ENCODE assay signal across 25 cellular contexts in the genomic region with DNA sequence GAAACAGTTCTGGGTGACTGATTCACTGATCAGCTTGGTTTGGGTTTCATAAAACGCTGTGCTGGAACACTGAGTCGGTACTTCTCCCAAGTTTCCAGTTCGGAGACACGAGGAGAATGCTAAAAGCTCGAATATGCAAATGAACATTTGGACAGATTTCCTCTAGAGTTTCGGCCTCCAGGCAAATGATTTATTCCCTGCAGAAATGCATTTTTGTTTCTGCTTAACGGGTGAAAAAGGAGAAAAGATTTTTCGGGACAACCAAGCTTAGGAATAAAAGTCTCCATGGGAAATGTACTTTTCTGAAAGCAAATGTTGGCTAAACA.
DNase-seq lines count a peak whose midpoint lies in the region; TF ChIP-seq lines count a peak whose summit lies in the region.
"Had no signal": no experiment of that assay in that cellular context is flagged by ENCODE, and none has a peak within 500 bp of the region (broad histone marks: within the 10 kb centered on the region; RNA-seq: fewer than 3 reads in every experiment).

No MANE protein-coding gene starts in this region.

- H3K27ac ChIP-seq in HEK293 (ENCODE audit: extremely low read depth, low read depth, low read length) (0 out of 2 replicates have a peak overlapping the region, but pooled peaks have one; percentile 37), uterus (peak overlapping the region; percentile 23 to 57)
- H3K27ac ChIP-seq: brain microvascular endothelial cell, colonic mucosa, right atrium auricular region had no signal

- H3K4me1 ChIP-seq in HEK293 (ENCODE audit: control insufficient read depth, insufficient read depth, low read length), result peaks cover 14% of the 10 kb centered on the region
- H3K4me1 ChIP-seq in uterus, result peaks cover 0 to 4% of the 10 kb centered on the region in 2 donors
- H3K4me1 ChIP-seq: colonic mucosa had no signal

- H3K27me3 ChIP-seq in uterus, result no peaks in the 10 kb centered on the region
- H3K27me3 ChIP-seq: brain microvascular endothelial cell, colonic mucosa, right atrium auricular region had no signal

- POLR2A ChIA-PET in HEK293 (lab: Yijun Ruan, JAX), result no interaction called here

- CTCF ChIA-PET in HEK293 (lab: Yijun Ruan, JAX), result interaction anchor here (0.7 to 2.2 kb wide), 3 partner anchors 262 to 275 kb away, joined by 3 to 7 read pairs (median 3); no protein-coding TSS in a partner anchor

- DNase-seq in fibroblast of gingiva (ENCODE audit: low read depth) (peak; percentile 3), midbrain (lab: John Stamatoyannopoulos, UW) (peak; percentile 68), uterus (no peak), T-helper 2 cell (no peak), NCI-H345 treated with DMSO at 0.1 percent for 48 hours (lab: John Stamatoyannopoulos, UW; ENCODE audit: unreplicated experiment) (no peak)
- DNase-seq in stimulated activated CD4-positive, alpha-beta T cell treated with anti-CD3 and anti-CD28 coated beads, Interleukin-2, amount 100 ng/mL, for 48 hours, result no peak
- DNase-seq: activated B cell treated with CpG ODN at 0.5 μM for 24 hours; activated naive CD4-positive, alpha-beta T cell treated with anti-CD3 and anti-CD28 coated beads, Interleukin-2, amount 10 ng/mL, durations not matched to agents 7 days and 5 days; amniotic stem cell; brain microvascular endothelial cell; CD4-positive, CD25-positive, alpha-beta regulatory T cell; colonic mucosa; effector memory CD8-positive, alpha-beta T cell; erythroblast; foreskin melanocyte; GOT3; naive thymus-derived CD8-positive, alpha-beta T cell; NCI-H1105; NCI-H187 treated with DMSO at 0.1 percent for 48 hours; NCI-H526 treated with DMSO at 0.1 percent for 48 hours; SHP77; stimulated activated CD4-positive, alpha-beta T cell treated with anti-CD3 and anti-CD28 coated beads, Interleukin-4, amount 100 ng/mL, for 1 hour; T1000 had no signal

- TF ChIP-seq CTCF in HEK293 (tag by site-specific recombination; IDR thresholded peaks at IDR 0.05) (no peak), uterus (IDR thresholded peaks at IDR 0.05) (no peak)

- H3K9me3 ChIP-seq in HEK293 (ENCODE audit: control insufficient read depth, insufficient read depth, low read depth, low read length), result peaks cover 12% of the 10 kb centered on the region
- no peaks in the 10 kb centered on the region for H3K9me3 ChIP-seq in uterus
- H3K9me3 ChIP-seq: colonic mucosa, right atrium auricular region had no signal

- no peak overlapping the region for H3K4me3 ChIP-seq in HEK293 (ENCODE audit: low read depth, low read length)
- no peak overlapping the region for H3K4me3 ChIP-seq in uterus
- H3K4me3 ChIP-seq: colonic mucosa, right atrium auricular region had no signal

- intact Hi-C loops in uterus (cut with DNase I; ENCODE audit: low total_unique reads), result no loop called here

- no peak for TF ChIP-seq POLR2A in uterus (IDR thresholded peaks at IDR 0.05)

- H3K36me3 ChIP-seq in HEK293 (ENCODE audit: control insufficient read depth in 2 of 2, insufficient read depth in 1 of 2, low read length in 2 of 2) (no peaks in the 10 kb centered on the region), uterus (no peaks in the 10 kb centered on the region)
- H3K36me3 ChIP-seq: brain microvascular endothelial cell, colonic mucosa, right atrium auricular region had no signal

TF ChIP-seq in HEK293, 187 proteins besides CTCF, POLR2A, EP300 and RAD21:
- no peak for TF ChIP-seq ZNF626 (tag by site-specific recombination; IDR thresholded peaks at IDR 0.05)
- TF ChIP-seq KLF16 (tag by site-specific recombination; IDR thresholded peaks at IDR 0.05), result no peak
- TF ChIP-seq ZNF561 (tag by site-specific recombination; IDR thresholded peaks at IDR 0.05; ENCODE audit: borderline replicate concordance), result no peak
- TF ChIP-seq ZNF423 (tag by site-specific recombination; IDR thresholded peaks at IDR 0.05), result no peak
- TF ChIP-seq ZBTB8A (tag by site-specific recombination; IDR thresholded peaks at IDR 0.05), result no peak
- no peak for TF ChIP-seq ZSCAN30 (tag by site-specific recombination; IDR thresholded peaks at IDR 0.05)
- no peak for TF ChIP-seq ZNF404 (tag by site-specific recombination; IDR thresholded peaks at IDR 0.05)
- no peak for TF ChIP-seq ZNF830 (tag by site-specific recombination; IDR thresholded peaks at IDR 0.05; ENCODE audit: low read depth)
- TF ChIP-seq ZNF76 (tag by site-specific recombination; IDR thresholded peaks at IDR 0.05; ENCODE audit: borderline replicate concordance, low read depth), result no peak
- TF ChIP-seq ZNF48 (tag by site-specific recombination; IDR thresholded peaks at IDR 0.05), result no peak
- TF ChIP-seq ZNF433 (tag by site-specific recombination; IDR thresholded peaks at IDR 0.05; ENCODE audit: low read depth), result no peak

Comparison
In these comparisons a context has a peak if more than half of its experiments do, and no peak if none do; other contexts are left out.
1. DNase-seq: peak in fibroblast of gingiva (single experiment) and midbrain (single experiment); none in uterus (0 of 2), T-helper 2 cell (0 of 5), stimulated activated CD4-positive, alpha-beta T cell treated with anti-CD3 and anti-CD28 coated beads, Interleukin-2, amount 100 ng/mL, for 48 hours (0 of 2) and NCI-H345 treated with DMSO at 0.1 percent for 48 hours (single experiment).